In the genomic region with DNA sequence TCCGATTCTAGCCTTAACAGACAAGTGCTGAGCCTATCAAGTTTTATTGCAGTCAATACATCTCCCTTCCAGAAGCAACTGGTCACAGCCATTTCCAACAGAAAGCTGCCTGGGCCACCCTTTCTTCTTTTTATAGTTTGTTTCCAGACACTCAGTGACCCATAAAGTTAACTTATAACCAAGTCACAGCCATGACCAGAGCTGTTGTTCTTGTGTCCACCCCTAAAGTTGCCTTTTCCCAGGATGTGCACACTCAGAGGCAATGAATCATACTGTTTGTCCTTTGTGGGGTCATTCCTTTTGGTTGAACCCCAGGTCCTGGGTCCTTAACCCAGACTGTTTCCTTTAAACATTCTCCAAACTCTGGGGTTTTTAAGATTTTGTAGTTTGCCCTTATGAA, we compare ENCODE assay signal across 7 cellular contexts.
"Had no signal": no experiment of that assay in that cellular context is flagged by ENCODE, and none has a peak within 500 bp of the region (broad histone marks: within the 10 kb centered on the region; RNA-seq: fewer than 3 reads in every experiment).

No MANE protein-coding gene starts in this region.

- DNase-seq: activated CD4-positive, alpha-beta T cell treated with anti-CD3 and anti-CD28 coated beads, Interleukin-2, amount 10 ng/mL, durations not matched to agents 24 days and 14 days; body of pancreas; effector memory CD8-positive, alpha-beta T cell; left lung; tibial artery had no signal

- H3K4me3 ChIP-seq: body of pancreas, left lung, smooth muscle cell, tibial artery, vagina had no signal
